8 cellular contexts compared by ENCODE assay signal in the genomic region with DNA sequence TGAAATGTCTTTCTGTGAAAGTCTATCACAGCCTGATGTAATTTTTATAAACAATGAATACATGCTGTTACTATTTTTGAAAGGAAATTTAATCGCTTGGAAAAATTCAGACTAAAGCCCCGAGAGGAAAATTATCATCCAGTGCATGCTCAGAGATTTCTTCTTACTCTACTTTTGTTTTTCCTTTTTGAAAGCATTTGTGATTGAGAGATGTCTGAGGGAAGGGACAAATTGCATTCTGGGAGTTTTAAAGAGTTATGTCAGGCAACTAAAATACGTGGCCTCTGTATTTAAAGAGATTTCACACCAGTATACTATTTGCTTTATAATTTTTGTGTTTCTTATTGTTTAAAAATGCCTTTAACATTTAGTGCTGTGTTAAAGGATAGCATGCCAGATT. TPM values are rescaled to one million over a fixed set of nuclear protein-coding genes. Genes with fewer than 3 reads are reported as not detected.
DNase-seq lines count a peak whose midpoint lies in the region; ATAC-seq and TF ChIP-seq lines count a peak whose summit lies in the region.

No MANE protein-coding gene starts in this region.

- H3K79me2 ChIP-seq in OCI-LY1 (ENCODE audit: insufficient read depth, low read length), result peaks cover 27% of the 10 kb centered on the region

- no peak for TF ChIP-seq CTCF in GM06990 (IDR thresholded peaks at IDR 0.05; ENCODE audit: insufficient read depth, low read length, poor library complexity, severe bottlenecking)
- TF ChIP-seq CTCF in OCI-LY1 (IDR thresholded peaks at IDR 0.05; ENCODE audit: low read length), result no peak
- TF ChIP-seq CTCF in osteocyte (IDR thresholded peaks at IDR 0.05), result no peak

- peaks cover 11% of the 10 kb centered on the region for H3K36me3 Mint-ChIP-seq in osteocyte (ENCODE audit: unreplicated experiment)

- H2AFZ ChIP-seq in OCI-LY1 (ENCODE audit: low read length), result no peak overlapping the region

- no peaks in the 10 kb centered on the region for H3F3A ChIP-seq in OCI-LY1 (ENCODE audit: insufficient read depth, low read length)

- H3K9me3 Mint-ChIP-seq in osteocyte (ENCODE audit: unreplicated experiment), result no peaks in the 10 kb centered on the region

- H3K27me3 Mint-ChIP-seq in osteocyte (ENCODE audit: unreplicated experiment), result no peaks in the 10 kb centered on the region

- no peaks in the 10 kb centered on the region for H3K27me3 ChIP-seq in GM06990 (replicated peaks; ENCODE audit: control insufficient read depth, insufficient read depth, low read length)
- no peaks in the 10 kb centered on the region for H3K27me3 ChIP-seq in OCI-LY1 (ENCODE audit: insufficient read depth, low read length)
- no peaks in the 10 kb centered on the region for H3K27me3 ChIP-seq in duodenal mucosa (ENCODE audit: control insufficient read depth in 1 of 2, insufficient read depth in 2 of 2, low read length in 2 of 2)

- DNase-seq in GM06990 (ENCODE audit: extremely low read depth, insufficient read length), result no peak
- DNase-seq in osteocyte (ENCODE audit: extremely low spot score, unreplicated experiment), result no peak
- no peak for DNase-seq in NCI-H1694 treated with DMSO at 0.1 percent for 48 hours (lab: John Stamatoyannopoulos, UW)
- DNase-seq in NCI-H748 (lab: John Stamatoyannopoulos, UW; ENCODE audit: unreplicated experiment), result no peak
- no peak for DNase-seq in occipital lobe (lab: John Stamatoyannopoulos, UW)

- no peaks in the 10 kb centered on the region for H3K9me3 ChIP-seq in OCI-LY1 (ENCODE audit: low read length)
- H3K9me3 ChIP-seq in duodenal mucosa (ENCODE audit: control insufficient read depth in 1 of 2, low read length in 2 of 2), result no peaks in the 10 kb centered on the region

- H3K36me3 ChIP-seq in GM06990 (ENCODE audit: control insufficient read depth, insufficient read depth, low read length) (no peaks in the 10 kb centered on the region; the same call in 1 of the 2 replicates), OCI-LY1 (ENCODE audit: insufficient read depth, low read length) (no peaks in the 10 kb centered on the region; the same call in 1 of the 2 replicates), duodenal mucosa (ENCODE audit: control insufficient read depth in 1 of 2, insufficient read depth in 2 of 2, low read length in 2 of 2) (no peaks in the 10 kb centered on the region)

- H3K4me3 Mint-ChIP-seq in osteocyte (ENCODE audit: unreplicated experiment), result peak overlapping the region; percentile 82

- peak overlapping the region; percentile 72; the same call in 1 of the 2 replicates for H3K4me3 ChIP-seq in GM06990 (replicated peaks; ENCODE audit: low read depth, low read length)
- H3K4me3 ChIP-seq in OCI-LY1 (ENCODE audit: low read depth, low read length, poor library complexity, severe bottlenecking), result peak overlapping the region; percentile 93
- peak overlapping the region in 1 of 2 donors; percentile 61 for H3K4me3 ChIP-seq in duodenal mucosa (ENCODE audit: low read depth in 1 of 2, low read length in 2 of 2)

- H3K4me1 ChIP-seq in OCI-LY1 (ENCODE audit: insufficient read depth, low read length, severe bottlenecking), result peaks cover 45% of the 10 kb centered on the region
- H3K4me1 ChIP-seq in duodenal mucosa (ENCODE audit: control insufficient read depth in 1 of 2, insufficient read depth in 2 of 2, low read length in 2 of 2), result peaks cover 17 to 22% of the 10 kb centered on the region in 2 donors

- no peak for ATAC-seq in GM21825 (IDR thresholded peaks at IDR 0.05; ENCODE audit: unreplicated experiment)

- H3K27ac Mint-ChIP-seq in osteocyte (ENCODE audit: unreplicated experiment), result peak overlapping the region; percentile 99

- H3K27ac ChIP-seq in OCI-LY1 (ENCODE audit: low read depth, low read length, poor library complexity, severe bottlenecking) (peak overlapping the region; percentile 81), duodenal mucosa (ENCODE audit: low read depth, low read length) (peak overlapping the region; percentile 88)

- H3K4me2 ChIP-seq in OCI-LY1 (ENCODE audit: low read length), result peak overlapping the region; percentile 96

- H4K20me1 ChIP-seq in OCI-LY1 (ENCODE audit: insufficient read depth, low read length), result no peaks in the 10 kb centered on the region

- peaks cover 70% of the 10 kb centered on the region for H3K4me1 Mint-ChIP-seq in osteocyte (ENCODE audit: unreplicated experiment)

- H3K9ac ChIP-seq in OCI-LY1 (ENCODE audit: low read length) (peak overlapping the region; percentile 92), duodenal mucosa (ENCODE audit: low read depth in 1 of 2, low read length in 2 of 2) (peak overlapping the region in 1 of 2 donors; percentile 71)

- no peaks in the 10 kb centered on the region for H3K9me2 ChIP-seq in OCI-LY1 (ENCODE audit: low read depth, low read length)

RNA-seq across cellular contexts. Expression of gene ZFX, which starts 1.4 kb away (rescaled TPM):
- 84.6 and 90.0 TPM in 2 replicates for total RNA-seq in osteocyte
- total RNA-seq in occipital lobe, result 72.2 TPM
